25 cellular contexts compared by ENCODE assay signal in the genomic region with DNA sequence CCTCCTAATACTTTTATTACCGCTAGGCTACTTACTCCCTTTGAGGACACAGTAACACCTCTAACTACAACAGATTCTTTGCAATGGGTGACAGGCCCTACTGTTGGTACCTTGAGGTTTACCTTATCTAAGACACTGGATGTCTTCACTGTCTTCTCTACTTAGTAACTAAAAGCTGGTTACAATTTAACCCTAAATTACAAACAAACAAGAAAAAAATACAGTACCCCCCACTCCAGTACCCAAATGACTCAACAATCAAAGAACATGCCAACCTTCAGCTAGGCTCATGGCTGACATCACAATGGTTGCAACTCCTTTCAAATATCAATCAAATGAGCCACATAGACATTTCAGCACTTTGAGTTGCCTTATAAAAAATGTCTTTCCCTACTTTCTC.
DNase-seq lines count a peak whose midpoint lies in the region; ATAC-seq and TF ChIP-seq lines count a peak whose summit lies in the region.
"Had no signal": no experiment of that assay in that cellular context is flagged by ENCODE, and none has a peak within 500 bp of the region (broad histone marks: within the 10 kb centered on the region; RNA-seq: fewer than 3 reads in every experiment).

No MANE protein-coding gene starts in this region.

- 97 to 100% methylated on average over 1 of the region's 1 CpG for WGBS in thyroid gland, 2 donors

- H3K36me3 Mint-ChIP-seq in stimulated activated naive B cell treated with anti-CD40 and anti-IgM and Interleukin-4, amounts not matched to agents 10 μg/mL and 1 μg/mL and 100 μg/mL, for 72 hours, result no peaks in the 10 kb centered on the region
- H3K36me3 Mint-ChIP-seq: CD8-positive, alpha-beta T cell had no signal

- H3K4me1 ChIP-seq in thyroid gland, result no peaks in the 10 kb centered on the region

- H3K27me3 Mint-ChIP-seq in stimulated activated naive B cell treated with anti-CD40 and anti-IgM and Interleukin-4, amounts not matched to agents 10 μg/mL and 1 μg/mL and 100 μg/mL, for 72 hours, result no peaks in the 10 kb centered on the region

- H3K4me3 Mint-ChIP-seq in stimulated activated naive B cell treated with anti-CD40 and anti-IgM and Interleukin-4, amounts not matched to agents 10 μg/mL and 1 μg/mL and 100 μg/mL, for 72 hours, result no peak overlapping the region
- H3K4me3 Mint-ChIP-seq: CD8-positive, alpha-beta T cell had no signal

- ATAC-seq in GM18511 (IDR thresholded peaks at IDR 0.05; ENCODE audit: unreplicated experiment) (peak; percentile 57), GM19025 (IDR thresholded peaks at IDR 0.05; ENCODE audit: low read depth, unreplicated experiment) (peak; percentile 47), HG02759 (IDR thresholded peaks at IDR 0.05; ENCODE audit: unreplicated experiment) (peak; percentile 66), HG03378 (IDR thresholded peaks at IDR 0.05; ENCODE audit: unreplicated experiment) (peak; percentile 41)
- no peak for ATAC-seq in stimulated activated naive B cell treated with anti-CD40 and anti-IgM and Interleukin-4, amounts not matched to agents 10 μg/mL and 1 μg/mL and 100 μg/mL, for 72 hours (replicated peaks)
- ATAC-seq: CD8-positive, alpha-beta T cell; HepG2; K562 had no signal

- H3K27me3 ChIP-seq in thyroid gland, result no peaks in the 10 kb centered on the region

- peaks cover 0 to 3% of the 10 kb centered on the region in 2 donors for H3K9me3 Mint-ChIP-seq in stimulated activated naive B cell treated with anti-CD40 and anti-IgM and Interleukin-4, amounts not matched to agents 10 μg/mL and 1 μg/mL and 100 μg/mL, for 72 hours
- H3K9me3 Mint-ChIP-seq: CD8-positive, alpha-beta T cell had no signal

- H3K9me3 ChIP-seq in thyroid gland, result no peaks in the 10 kb centered on the region

- intact Hi-C loops in thyroid gland (cut with DNase I), result no loop called here

- no peak overlapping the region for H3K27ac Mint-ChIP-seq in stimulated activated naive B cell treated with anti-CD40 and anti-IgM and Interleukin-4, amounts not matched to agents 10 μg/mL and 1 μg/mL and 100 μg/mL, for 72 hours
- H3K27ac Mint-ChIP-seq: CD8-positive, alpha-beta T cell had no signal

- no peak for TF ChIP-seq POLR2A in thyroid gland (IDR thresholded peaks at IDR 0.05)

- no peak for TF ChIP-seq CTCF in thyroid gland (IDR thresholded peaks at IDR 0.05)

- no peak for DNase-seq in NCI-H1436 treated with DMSO at 0.1 percent for 48 hours (lab: John Stamatoyannopoulos, UW)
- DNase-seq in SKM-1 (lab: John Stamatoyannopoulos, UW; ENCODE audit: unreplicated experiment), result no peak
- no peak for DNase-seq in thyroid gland
- DNase-seq in stimulated activated naive B cell treated with anti-CD40 and anti-IgM and Interleukin-4, amounts not matched to agents 10 μg/mL and 1 μg/mL and 100 μg/mL, for 72 hours, result no peak
- DNase-seq: AML-193; C1 segment of cervical spinal cord; CD8-positive, alpha-beta T cell; DMS153; MM.1S; NCI-H1048; NCI-H1417 treated with DMSO at 0.1 percent for 48 hours; NCI-H1930; NCI-H226; NCI-H510A treated with DMSO at 0.1 percent for 48 hours; NCI-H774; NK-92 treated with Interleukin-12 subunit alpha and Interleukin-12 subunit beta, amount 100 ng/mL, for 24 hours; SIG-M5; T-helper 9 cell had no signal

- no peak overlapping the region for H3K4me3 ChIP-seq in thyroid gland (replicated peaks in 1 of 3)
- H3K4me3 ChIP-seq: K562 had no signal

- no peak overlapping the region for H3K27ac ChIP-seq in thyroid gland
- H3K27ac ChIP-seq: HL-60 had no signal

- no peaks in the 10 kb centered on the region for H3K36me3 ChIP-seq in thyroid gland

- no peaks in the 10 kb centered on the region for H3K4me1 Mint-ChIP-seq in stimulated activated naive B cell treated with anti-CD40 and anti-IgM and Interleukin-4, amounts not matched to agents 10 μg/mL and 1 μg/mL and 100 μg/mL, for 72 hours

Comparison
In these comparisons a context has a peak if more than half of its experiments do, and no peak if none do; other contexts are left out.
1. ATAC-seq: peak in GM18511 (single experiment), GM19025 (single experiment), HG02759 (single experiment) and HG03378 (single experiment); none in stimulated activated naive B cell treated with anti-CD40 and anti-IgM and Interleukin-4, amounts not matched to agents 10 μg/mL and 1 μg/mL and 100 μg/mL, for 72 hours (0 of 2).